Comparison of ENCODE assay signal across 6 cellular contexts in the genomic region with DNA sequence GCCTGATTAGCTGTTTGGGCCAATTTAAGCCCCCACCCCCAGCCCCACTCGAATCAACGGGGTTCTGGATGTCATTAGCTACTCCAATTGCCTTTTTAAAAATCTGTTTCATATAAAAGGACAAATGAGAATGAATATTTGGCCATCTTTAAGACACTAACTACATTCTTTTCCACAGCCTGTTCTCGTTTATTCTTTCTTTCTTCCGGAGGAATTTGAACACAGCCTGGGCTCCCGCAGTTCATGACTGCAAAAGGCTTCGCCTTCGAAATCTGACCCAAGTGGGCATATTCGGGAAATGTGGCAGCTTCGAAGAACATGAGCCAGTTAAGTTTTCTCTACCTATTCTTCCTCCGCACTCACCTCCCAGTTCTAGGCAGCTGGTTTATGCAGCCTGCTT.
"Had no signal": no experiment of that assay in that cellular context is flagged by ENCODE, and none has a peak within 500 bp of the region (broad histone marks: within the 10 kb centered on the region; RNA-seq: fewer than 3 reads in every experiment).

No MANE protein-coding gene starts in this region.

- H2AFZ ChIP-seq: GM23338 had no signal

- H3K4me3 Mint-ChIP-seq: GM23338, H9 had no signal

- H3K4me2 ChIP-seq: GM23338 had no signal

- H3K27ac Mint-ChIP-seq: GM23338, H9 had no signal

- H3K9me3 Mint-ChIP-seq: GM23338, H9 had no signal

- ATAC-seq: GM23338, K562 had no signal

- H3K4me3 ChIP-seq: GM23338, K562 had no signal

- DNase-seq: H9, HCEC 1CT, IMR-90, KG1 had no signal
